ENCODE assay signal across 8 cellular contexts in genomic region chr1:17207966-17208418, GRCh38. TPM values are rescaled to one million over a fixed set of nuclear protein-coding genes. Genes with fewer than 3 reads are reported as not detected.
DNase-seq lines count a peak whose midpoint lies in the region; ATAC-seq and TF ChIP-seq lines count a peak whose summit lies in the region.

No MANE protein-coding gene starts in this region.

- peak; percentile 45 for ATAC-seq in GM18505 (IDR thresholded peaks at IDR 0.05; ENCODE audit: unreplicated experiment)
- ATAC-seq in HG03439 (IDR thresholded peaks at IDR 0.05; ENCODE audit: unreplicated experiment): peak; percentile 69
- ATAC-seq in HG02885 (IDR thresholded peaks at IDR 0.05; ENCODE audit: poor library complexity, unreplicated experiment): no peak

- DNase-seq in activated CD4-positive, alpha-beta T cell treated with anti-CD3 and anti-CD28 coated beads for 24 hours (ENCODE audit: low read depth in 2 of 2): peak; percentile 31 to 44
- DNase-seq in esophagus squamous epithelium (lab: John Stamatoyannopoulos, UW) (no peak), esophagus muscularis mucosa (ENCODE audit: extremely low spot score) (no peak), GF-D8 (lab: John Stamatoyannopoulos, UW) (no peak)
- peak; percentile 10 for DNase-seq in stimulated activated CD8-positive, alpha-beta memory T cell treated with anti-CD3 and anti-CD28 coated beads, Interleukin-12 subunit alpha, Interleukin-12 subunit beta, amount 100 ng/mL, for 1 hour (ENCODE audit: low read depth)

- H3K4me1 ChIP-seq in esophagus squamous epithelium (peaks cover 8 to 84% (median 36%) of the 10 kb centered on the region in 3 donors), esophagus muscularis mucosa (peaks cover 0 to 9% (median 5%) of the 10 kb centered on the region in 4 donors)

- H3K9me3 ChIP-seq in esophagus squamous epithelium (no peaks in the 10 kb centered on the region), esophagus muscularis mucosa (no peaks in the 10 kb centered on the region)

- WGBS in esophagus squamous epithelium, 2 donors: 17 to 27% methylated on average over 1 to 2 of the region's 2 CpGs
- 58% methylated on average over 2 of the region's 2 CpGs for WGBS in esophagus muscularis mucosa

- H3K36me3 ChIP-seq in esophagus squamous epithelium (no peaks in the 10 kb centered on the region), esophagus muscularis mucosa (no peaks in the 10 kb centered on the region)

- TF ChIP-seq CTCF in esophagus squamous epithelium (IDR thresholded peaks at IDR 0.05): no peak
- TF ChIP-seq CTCF in esophagus muscularis mucosa (IDR thresholded peaks at IDR 0.05): no peak

- H3K27ac ChIP-seq in esophagus squamous epithelium (peak overlapping the region in 3 of 4 donors; percentile 48 to 92 (median 91)), esophagus muscularis mucosa (replicated peaks in 1 of 4) (no peak overlapping the region)

- peak overlapping the region; percentile 6 to 43 (median 22) for H3K4me3 ChIP-seq in esophagus squamous epithelium
- H3K4me3 ChIP-seq in esophagus muscularis mucosa: no peak overlapping the region

- TF ChIP-seq POLR2A in GM18505 (IDR thresholded peaks at IDR 0.05; ENCODE audit: borderline replicate concordance, extremely low read depth, insufficient read depth, insufficient read length): no peak
- TF ChIP-seq POLR2A in esophagus squamous epithelium (IDR thresholded peaks at IDR 0.05): no peak
- TF ChIP-seq POLR2A in esophagus muscularis mucosa (IDR thresholded peaks at IDR 0.05; ENCODE audit: low read depth): no peak

- intact Hi-C loops in esophagus squamous epithelium (cut with DNase I): no loop called here
- intact Hi-C loops in esophagus muscularis mucosa (cut with DNase I): no loop called here

- H3K27me3 ChIP-seq in esophagus squamous epithelium: peaks cover 0 to 18% (median 0%) of the 10 kb centered on the region in 4 donors
- peaks cover 0 to 60% (median 0%) of the 10 kb centered on the region in 4 donors for H3K27me3 ChIP-seq in esophagus muscularis mucosa

- no peak for TF ChIP-seq EP300 in esophagus muscularis mucosa (IDR thresholded peaks at IDR 0.05)

RNA-seq across cellular contexts. Expression of gene PADI1, which starts 3.1 kb away (rescaled TPM):
- total RNA-seq in esophagus squamous epithelium (100 to 1,000 TPM in 2 of 4 donors, 10 to 100 TPM in 2; 45.3 to 121 (median 75.1) TPM), esophagus muscularis mucosa (1 to 10 TPM in 1 of 4 donors, not detected in 3; 2.1 TPM)

RNA-seq across cellular contexts. Expression of gene PADI3, which starts 40.9 kb away (rescaled TPM):
- total RNA-seq in esophagus squamous epithelium (1 to 10 TPM in 3 of 4 donors, under 1 TPM in 1; 0.64 to 9.9 (median 2.3) TPM), esophagus muscularis mucosa (not detected)

Comparison
In these comparisons a context has a peak if more than half of its experiments do, and no peak if none do; other contexts are left out.
1. DNase-seq: peak in activated CD4-positive, alpha-beta T cell treated with anti-CD3 and anti-CD28 coated beads for 24 hours (2 of 2) and stimulated activated CD8-positive, alpha-beta memory T cell treated with anti-CD3 and anti-CD28 coated beads, Interleukin-12 subunit alpha, Interleukin-12 subunit beta, amount 100 ng/mL, for 1 hour (single experiment); none in esophagus squamous epithelium (single experiment), esophagus muscularis mucosa (single experiment) and GF-D8 (single experiment).
2. H3K27ac ChIP-seq: peak in esophagus squamous epithelium (3 of 4); none in esophagus muscularis mucosa (0 of 4).
3. H3K4me3 ChIP-seq: peak in esophagus squamous epithelium (4 of 4); none in esophagus muscularis mucosa (0 of 4).
4. RNA of gene PADI1, which starts 3.1 kb away (total RNA-seq): 45.3 to 121 TPM in esophagus squamous epithelium; 2.1 TPM in esophagus muscularis mucosa; every median in the first group is over 10 times any median in the second.